In genomic region chr10:119651514-119652327, GRCh38 we compare ENCODE assay signal across 8 cellular contexts. TPM values are rescaled to one million over a fixed set of nuclear protein-coding genes. Genes with fewer than 3 reads are reported as not detected.
DNase-seq lines count a peak whose midpoint lies in the region; ATAC-seq, FAIRE-seq and TF ChIP-seq lines count a peak whose summit lies in the region.

No MANE protein-coding gene starts in this region.

- peak; percentile 45 for DNase-seq in activated CD4-positive, alpha-beta T cell treated with anti-CD3 and anti-CD28 coated beads for 36 hours
- no peak for DNase-seq in activated CD4-positive, alpha-beta T cell treated with anti-CD3 and anti-CD28 coated beads for 4 hours
- DNase-seq in activated CD8-positive, alpha-beta memory T cell treated with anti-CD3 and anti-CD28 coated beads, Interleukin-2, amount 50 U/mL, for 48 hours = peak; percentile 63
- peak in 1 of 2 donors; percentile 27 for DNase-seq in foreskin fibroblast
- DNase-seq in SW480 (ENCODE audit: low spot score) = no peak
- DNase-seq in D721Med (ENCODE audit: insufficient read length, low spot score) = no peak

- POLR2A ChIA-PET in activated CD4-positive, alpha-beta T cell treated with anti-CD3 and anti-CD28 coated beads for 36 hours (lab: Charles Lee) = interaction anchor here (1.0 kb wide), 1 partner anchor 53 kb away, joined by 3 read pairs; no protein-coding TSS in a partner anchor

- no peak for FAIRE-seq in D721Med (lab: Jason Lieb, UNC)

- no peaks in the 10 kb centered on the region for H3K27me3 ChIP-seq in parathyroid adenoma (ENCODE audit: control insufficient read depth, insufficient read depth, low read length)

- H3K9me3 ChIP-seq in parathyroid adenoma (ENCODE audit: control insufficient read depth, low read length) = no peaks in the 10 kb centered on the region

- H3K27me3 Mint-ChIP-seq in activated CD4-positive, alpha-beta T cell treated with anti-CD3 and anti-CD28 coated beads for 36 hours = no peaks in the 10 kb centered on the region

- ATAC-seq in activated CD4-positive, alpha-beta T cell treated with anti-CD3 and anti-CD28 coated beads for 36 hours = peak; percentile 0
- peak; percentile 13 for ATAC-seq in HG03175 (IDR thresholded peaks at IDR 0.05; ENCODE audit: unreplicated experiment)

- peak overlapping the region; percentile 84 for H3K4me3 Mint-ChIP-seq in activated CD4-positive, alpha-beta T cell treated with anti-CD3 and anti-CD28 coated beads for 36 hours

- H3K4me3 ChIP-seq in foreskin fibroblast (ENCODE audit: low read depth in 1 of 2, low read length in 2 of 2) (peak overlapping the region; percentile 87 to 94), parathyroid adenoma (ENCODE audit: low read depth, low read length) (peak overlapping the region; percentile 83)

- H3K79me2 ChIP-seq in parathyroid adenoma = peaks cover 39% of the 10 kb centered on the region

- H3K27ac Mint-ChIP-seq in activated CD4-positive, alpha-beta T cell treated with anti-CD3 and anti-CD28 coated beads for 36 hours = peak overlapping the region; percentile 90

- peak overlapping the region; percentile 44 for H2AFZ ChIP-seq in parathyroid adenoma

- H3K9me3 Mint-ChIP-seq in activated CD4-positive, alpha-beta T cell treated with anti-CD3 and anti-CD28 coated beads for 36 hours (ENCODE audit: low read depth) = no peaks in the 10 kb centered on the region

- peaks cover 47% of the 10 kb centered on the region for H3K4me1 Mint-ChIP-seq in activated CD4-positive, alpha-beta T cell treated with anti-CD3 and anti-CD28 coated beads for 36 hours

- peaks cover 18% of the 10 kb centered on the region for H3K4me1 ChIP-seq in parathyroid adenoma

- intact Hi-C loops in activated CD4-positive, alpha-beta T cell treated with anti-CD3 and anti-CD28 coated beads for 36 hours (cut with DNase I, micrococcal nuclease) = loop anchor here (1.0 to 10.0 kb wide), 15 partner anchors 36 to 894 kb away; partner anchors contain the start of genes RGS10 (in 2 of the 2), EIF3A (in 1 of the 2), GRK5 (in 1 of the 2) and INPP5F (in 1 of the 2)

- CTCF ChIA-PET in activated CD4-positive, alpha-beta T cell treated with anti-CD3 and anti-CD28 coated beads for 36 hours (lab: Charles Lee) = interaction anchor here (0.7 to 1.1 kb wide), 2 partner anchors 75 to 107 kb away, joined by 3 read pairs; no protein-coding TSS in a partner anchor

- H3K36me3 ChIP-seq in parathyroid adenoma (ENCODE audit: control insufficient read depth, insufficient read depth, low read length) = no peaks in the 10 kb centered on the region

- TF ChIP-seq CTCF in foreskin fibroblast (IDR thresholded peaks at IDR 0.05; ENCODE audit: low read depth, low read length) = no peak
- TF ChIP-seq CTCF in parathyroid adenoma (IDR thresholded peaks at IDR 0.05) = no peak
- no peak for TF ChIP-seq CTCF in D721Med (IDR thresholded peaks at IDR 0.05; ENCODE audit: insufficient read depth, missing control alignments)

- peak overlapping the region; percentile 96 for H3K27ac ChIP-seq in parathyroid adenoma

- peak overlapping the region; percentile 60 for H3K4me2 ChIP-seq in parathyroid adenoma (ENCODE audit: low read length)

- peak overlapping the region; percentile 81 for H3K9ac ChIP-seq in parathyroid adenoma

- peaks cover 7% of the 10 kb centered on the region for H3K36me3 Mint-ChIP-seq in activated CD4-positive, alpha-beta T cell treated with anti-CD3 and anti-CD28 coated beads for 36 hours (ENCODE audit: low read depth)

RNA-seq across cellular contexts. Expression of gene BAG3, which starts 0.5 kb away (rescaled TPM):
- total RNA-seq in activated CD4-positive, alpha-beta T cell treated with anti-CD3 and anti-CD28 coated beads for 36 hours = 10 to 100 TPM; 23.8 to 30.7 TPM

RNA-seq across cellular contexts. Expression of gene TIAL1, which starts 55.0 kb away (rescaled TPM):
- 100 to 1,000 TPM; 187 to 197 TPM for total RNA-seq in activated CD4-positive, alpha-beta T cell treated with anti-CD3 and anti-CD28 coated beads for 36 hours

Comparison
In these comparisons a context has a peak if more than half of its experiments do, and no peak if none do; other contexts are left out.
1. DNase-seq: peak in activated CD4-positive, alpha-beta T cell treated with anti-CD3 and anti-CD28 coated beads for 36 hours (single experiment) and activated CD8-positive, alpha-beta memory T cell treated with anti-CD3 and anti-CD28 coated beads, Interleukin-2, amount 50 U/mL, for 48 hours (single experiment); none in activated CD4-positive, alpha-beta T cell treated with anti-CD3 and anti-CD28 coated beads for 4 hours (0 of 2), SW480 (single experiment) and D721Med (single experiment).